8 cellular contexts compared by ENCODE assay signal in the genomic region with DNA sequence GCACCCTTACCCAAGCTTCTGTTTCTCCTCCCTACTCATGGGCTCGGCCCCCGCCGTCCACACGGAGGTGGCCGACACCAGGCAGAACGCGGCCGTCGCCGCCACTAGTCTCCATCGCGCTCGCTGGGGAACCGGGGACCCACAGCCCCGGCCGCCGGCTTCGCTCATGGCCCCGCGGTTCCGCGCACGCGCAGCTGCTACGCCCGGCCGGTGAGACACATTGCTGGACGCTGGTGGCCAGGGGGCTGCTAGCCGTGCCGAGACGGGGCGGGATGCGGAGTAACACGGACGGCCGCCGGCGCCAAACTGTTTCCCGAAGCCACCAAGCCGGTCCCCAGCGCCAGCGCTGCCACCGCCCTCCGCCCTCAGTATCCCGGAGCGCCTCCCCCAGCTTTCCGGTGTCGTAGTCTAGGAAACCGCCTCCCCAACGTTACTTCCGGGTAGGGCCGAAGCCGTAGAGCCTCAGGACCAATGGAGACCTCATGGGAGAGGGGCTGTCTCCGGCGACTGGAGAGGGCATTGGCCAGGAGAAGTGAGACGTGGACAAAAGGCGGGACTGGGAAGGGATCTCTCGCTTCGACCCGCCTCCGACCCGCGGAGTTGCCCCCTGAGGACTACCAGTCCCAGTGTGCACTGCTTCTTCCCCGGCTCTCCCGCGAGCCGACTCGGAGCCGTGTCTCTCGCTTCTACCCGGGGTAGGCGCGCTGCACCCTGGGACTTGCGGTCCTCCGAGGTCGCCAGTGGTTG. TPM values are rescaled to one million over a fixed set of nuclear protein-coding genes. Genes with fewer than 3 reads are reported as not detected.
DNase-seq lines count a peak whose midpoint lies in the region; ATAC-seq and TF ChIP-seq lines count a peak whose summit lies in the region.

A gene with protein sequence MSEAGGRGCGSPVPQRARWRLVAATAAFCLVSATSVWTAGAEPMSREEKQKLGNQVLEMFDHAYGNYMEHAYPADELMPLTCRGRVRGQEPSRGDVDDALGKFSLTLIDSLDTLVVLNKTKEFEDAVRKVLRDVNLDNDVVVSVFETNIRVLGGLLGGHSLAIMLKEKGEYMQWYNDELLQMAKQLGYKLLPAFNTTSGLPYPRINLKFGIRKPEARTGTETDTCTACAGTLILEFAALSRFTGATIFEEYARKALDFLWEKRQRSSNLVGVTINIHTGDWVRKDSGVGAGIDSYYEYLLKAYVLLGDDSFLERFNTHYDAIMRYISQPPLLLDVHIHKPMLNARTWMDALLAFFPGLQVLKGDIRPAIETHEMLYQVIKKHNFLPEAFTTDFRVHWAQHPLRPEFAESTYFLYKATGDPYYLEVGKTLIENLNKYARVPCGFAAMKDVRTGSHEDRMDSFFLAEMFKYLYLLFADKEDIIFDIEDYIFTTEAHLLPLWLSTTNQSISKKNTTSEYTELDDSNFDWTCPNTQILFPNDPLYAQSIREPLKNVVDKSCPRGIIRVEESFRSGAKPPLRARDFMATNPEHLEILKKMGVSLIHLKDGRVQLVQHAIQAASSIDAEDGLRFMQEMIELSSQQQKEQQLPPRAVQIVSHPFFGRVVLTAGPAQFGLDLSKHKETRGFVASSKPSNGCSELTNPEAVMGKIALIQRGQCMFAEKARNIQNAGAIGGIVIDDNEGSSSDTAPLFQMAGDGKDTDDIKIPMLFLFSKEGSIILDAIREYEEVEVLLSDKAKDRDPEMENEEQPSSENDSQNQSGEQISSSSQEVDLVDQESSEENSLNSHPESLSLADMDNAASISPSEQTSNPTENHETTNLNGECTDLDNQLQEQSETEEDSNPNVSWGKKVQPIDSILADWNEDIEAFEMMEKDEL (minus strand): TSS at position 380 of the 747 bp plus-strand sequence. CDS start 212 bp downstream, at position 168.

- TF ChIP-seq CTCF in LNCaP clone FGC (IDR thresholded peaks at IDR 0.05; ENCODE audit: control insufficient read depth, extremely low read depth, insufficient read depth) (no peak), RWPE1 (conservative IDR thresholded peaks at IDR 0.05; ENCODE audit: low read depth) (no peak)

- peaks cover 22% of the 10 kb centered on the region for H3K4me1 Mint-ChIP-seq in activated T-helper 17 cell treated with anti-CD3 and anti-CD28 coated beads, Interleukin-2, amount 50 U/mL, for 72 hours
- H3K4me1 Mint-ChIP-seq in naive B cell = peaks cover 20 to 37% (median 25%) of the 10 kb centered on the region in 3 donors
- peaks cover 26% of the 10 kb centered on the region for H3K4me1 Mint-ChIP-seq in stimulated activated memory B cell treated with anti-CD40 and anti-IgM and Interleukin-4, amounts not matched to agents 10 μg/mL and 1 μg/mL and 100 μg/mL, for 72 hours

- DNase-seq in Daoy (ENCODE audit: low read depth) = peak; percentile 100
- peak; percentile 96 for DNase-seq in GOT3 (lab: John Stamatoyannopoulos, UW)
- peak; percentile 99 for DNase-seq in LNCaP clone FGC (ENCODE audit: low read depth)
- peak; percentile 99 for DNase-seq in RWPE1 (ENCODE audit: low spot score)
- DNase-seq in fibroblast of gingiva (ENCODE audit: low read depth) = peak; percentile 99
- DNase-seq in naive B cell = peak; percentile 98

- no peaks in the 10 kb centered on the region for H3K9me3 Mint-ChIP-seq in activated T-helper 17 cell treated with anti-CD3 and anti-CD28 coated beads, Interleukin-2, amount 50 U/mL, for 72 hours
- no peaks in the 10 kb centered on the region for H3K9me3 Mint-ChIP-seq in naive B cell
- H3K9me3 Mint-ChIP-seq in stimulated activated memory B cell treated with anti-CD40 and anti-IgM and Interleukin-4, amounts not matched to agents 10 μg/mL and 1 μg/mL and 100 μg/mL, for 72 hours = no peaks in the 10 kb centered on the region

- H3K4me3 Mint-ChIP-seq in activated T-helper 17 cell treated with anti-CD3 and anti-CD28 coated beads, Interleukin-2, amount 50 U/mL, for 72 hours = peak within 1 kb of the TSS; percentile 91
- H3K4me3 Mint-ChIP-seq in naive B cell = peak within 1 kb of the TSS; percentile 85 to 98 (median 94)
- peak within 1 kb of the TSS; percentile 96 for H3K4me3 Mint-ChIP-seq in stimulated activated memory B cell treated with anti-CD40 and anti-IgM and Interleukin-4, amounts not matched to agents 10 μg/mL and 1 μg/mL and 100 μg/mL, for 72 hours

- POLR2A ChIA-PET in RWPE1 (lab: Yijun Ruan, JAX; ENCODE audit: low non-redundant PET) = no interaction called here

- peak within 1 kb of the TSS; percentile 88 for H3K27ac Mint-ChIP-seq in activated T-helper 17 cell treated with anti-CD3 and anti-CD28 coated beads, Interleukin-2, amount 50 U/mL, for 72 hours
- peak within 1 kb of the TSS; percentile 62 to 97 (median 94) for H3K27ac Mint-ChIP-seq in naive B cell
- H3K27ac Mint-ChIP-seq in stimulated activated memory B cell treated with anti-CD40 and anti-IgM and Interleukin-4, amounts not matched to agents 10 μg/mL and 1 μg/mL and 100 μg/mL, for 72 hours = peak within 1 kb of the TSS; percentile 82

- ATAC-seq in activated T-helper 17 cell treated with anti-CD3 and anti-CD28 coated beads, Interleukin-2, amount 50 U/mL, for 72 hours (replicated peaks) = peak; percentile 94
- peak; percentile 87 to 88 for ATAC-seq in naive B cell (ENCODE audit: low read depth in 2 of 2)
- ATAC-seq in stimulated activated memory B cell treated with anti-CD40 and anti-IgM and Interleukin-4, amounts not matched to agents 10 μg/mL and 1 μg/mL and 100 μg/mL, for 72 hours = peak; percentile 98

- peak within 1 kb of the TSS; percentile 97 for H3K4me3 ChIP-seq in LNCaP clone FGC (ENCODE audit: low read depth, low read length)

- H3K36me3 Mint-ChIP-seq in activated T-helper 17 cell treated with anti-CD3 and anti-CD28 coated beads, Interleukin-2, amount 50 U/mL, for 72 hours (ENCODE audit: low read depth) = peaks cover 14% of the 10 kb centered on the region
- H3K36me3 Mint-ChIP-seq in naive B cell = peaks cover 0 to 2% of the 10 kb centered on the region in 2 donors
- no peaks in the 10 kb centered on the region for H3K36me3 Mint-ChIP-seq in stimulated activated memory B cell treated with anti-CD40 and anti-IgM and Interleukin-4, amounts not matched to agents 10 μg/mL and 1 μg/mL and 100 μg/mL, for 72 hours

- H3K27ac ChIP-seq in RWPE1 = peak within 1 kb of the TSS; percentile 85

- CTCF ChIA-PET in RWPE1 (lab: Yijun Ruan, JAX) = interaction anchor here (0.7 to 0.8 kb wide), 2 partner anchors 52 to 73 kb away, joined by 3 to 4 read pairs; no protein-coding TSS in a partner anchor

- H3K27me3 Mint-ChIP-seq in activated T-helper 17 cell treated with anti-CD3 and anti-CD28 coated beads, Interleukin-2, amount 50 U/mL, for 72 hours = no peaks in the 10 kb centered on the region
- H3K27me3 Mint-ChIP-seq in naive B cell = peaks cover 5 to 12% (median 11%) of the 10 kb centered on the region in 3 donors
- peaks cover 9% of the 10 kb centered on the region for H3K27me3 Mint-ChIP-seq in stimulated activated memory B cell treated with anti-CD40 and anti-IgM and Interleukin-4, amounts not matched to agents 10 μg/mL and 1 μg/mL and 100 μg/mL, for 72 hours

RNA-seq across cellular contexts. Expression of the gene that starts here (rescaled TPM):
- total RNA-seq in Daoy (2014; rRNA removed; shearing (Covaris generic)) = 33.8 and 35.7 TPM in 2 replicates
- 10 to 100 TPM; 11.7 to 20.4 TPM for total RNA-seq in activated T-helper 17 cell treated with anti-CD3 and anti-CD28 coated beads, Interleukin-2, amount 50 U/mL, for 72 hours
- 10 to 100 TPM in 3 of 6 donors, 1 to 10 TPM in 3; 5.6 to 13.3 (median 11.0) TPM for polyA plus RNA-seq in naive B cell (ENCODE audit: low read depth in 6 of 6)

Comparison
In these comparisons a context has a peak if more than half of its experiments do, and no peak if none do; other contexts are left out.
1. Peak in every context shown above with its lines: DNase-seq, ATAC-seq, H3K4me3 ChIP-seq and H3K27ac ChIP-seq.